In genomic region chr11:2377511-2378443, GRCh38 we compare ENCODE assay signal across 8 cellular contexts. TPM values are rescaled to one million over a fixed set of nuclear protein-coding genes. Genes with fewer than 3 reads are reported as not detected.
A peak's percentile ranks its signal among the peaks of the same experiment; 100 is the strongest.
DNase-seq lines count a peak whose midpoint lies in the region; ATAC-seq and TF ChIP-seq lines count a peak whose summit lies in the region.

No MANE protein-coding gene starts in this region.

- no peaks in the 10 kb centered on the region for H3K36me3 ChIP-seq in heart left ventricle

- no peaks in the 10 kb centered on the region for H3K9me3 Mint-ChIP-seq in activated naive CD8-positive, alpha-beta T cell treated with anti-CD3 and anti-CD28 coated beads, Interleukin-2, amount 10 ng/mL, durations not matched to agents 7 days and 5 days

- no peak for TF ChIP-seq POLR2A in heart left ventricle (IDR thresholded peaks at IDR 0.05)

- H3K4me3 Mint-ChIP-seq in activated naive CD8-positive, alpha-beta T cell treated with anti-CD3 and anti-CD28 coated beads, Interleukin-2, amount 10 ng/mL, durations not matched to agents 7 days and 5 days, result peak overlapping the region; percentile 84

- H3K4me3 ChIP-seq in heart left ventricle, result peak overlapping the region; percentile 70 to 100 (median 100)

- H3K27me3 ChIP-seq in heart left ventricle, result no peaks in the 10 kb centered on the region

- WGBS in heart left ventricle, 4 donors, result 1 to 2% (median 1%) methylated on average over 22 to 88 of the region's 88 CpGs

- H3K27ac Mint-ChIP-seq in activated naive CD8-positive, alpha-beta T cell treated with anti-CD3 and anti-CD28 coated beads, Interleukin-2, amount 10 ng/mL, durations not matched to agents 7 days and 5 days, result peak overlapping the region; percentile 75

- POLR2A ChIA-PET in activated naive CD8-positive, alpha-beta T cell treated with anti-CD3 and anti-CD28 coated beads, Interleukin-2, amount 10 ng/mL, durations not matched to agents 7 days and 5 days (lab: Charles Lee), result interaction anchor here (0.7 to 3.0 kb wide), 10 partner anchors 9 to 111 kb away, joined by 3 to 48 read pairs (median 5); partner anchors contain the start of genes C11orf21, TSPAN32 and TSSC4

- H3K27ac ChIP-seq in heart left ventricle, result peak overlapping the region; percentile 91 to 100 (median 99)

- DNase-seq in EH (ENCODE audit: low read depth), result peak; percentile 61
- DNase-seq in RPMI8226, result peak; percentile 40
- DNase-seq in activated naive CD8-positive, alpha-beta T cell treated with anti-CD3 and anti-CD28 coated beads, Interleukin-2, amount 10 ng/mL, durations not matched to agents 7 days and 5 days, result peak; percentile 70
- DNase-seq in heart left ventricle, result peak in 4 of 5 donors; percentile 79 to 86 (median 84)
- peak in 9 of 10 donors; percentile 12 to 91 (median 62) for DNase-seq in posterior cingulate gyrus
- no peak for DNase-seq in DMS79 (lab: John Stamatoyannopoulos, UW)
- DNase-seq in NCI-H1694 (lab: John Stamatoyannopoulos, UW), result no peak

- peaks cover 5% of the 10 kb centered on the region for H3K36me3 Mint-ChIP-seq in activated naive CD8-positive, alpha-beta T cell treated with anti-CD3 and anti-CD28 coated beads, Interleukin-2, amount 10 ng/mL, durations not matched to agents 7 days and 5 days

- H3K4me1 ChIP-seq in heart left ventricle, result peaks cover 23 to 84% (median 50%) of the 10 kb centered on the region in 12 donors

- H3K9me3 ChIP-seq in heart left ventricle, result no peaks in the 10 kb centered on the region

- peaks cover 4% of the 10 kb centered on the region for H3K27me3 Mint-ChIP-seq in activated naive CD8-positive, alpha-beta T cell treated with anti-CD3 and anti-CD28 coated beads, Interleukin-2, amount 10 ng/mL, durations not matched to agents 7 days and 5 days

- ATAC-seq in HG02610 (IDR thresholded peaks at IDR 0.05; ENCODE audit: unreplicated experiment), result peak; percentile 25
- peak; percentile 51 for ATAC-seq in activated naive CD8-positive, alpha-beta T cell treated with anti-CD3 and anti-CD28 coated beads, Interleukin-2, amount 10 ng/mL, durations not matched to agents 7 days and 5 days (ENCODE audit: low read depth)
- peak in 3 of 4 donors; percentile 23 to 48 (median 34) for ATAC-seq in heart left ventricle

- peaks cover 7% of the 10 kb centered on the region for H3K4me1 Mint-ChIP-seq in activated naive CD8-positive, alpha-beta T cell treated with anti-CD3 and anti-CD28 coated beads, Interleukin-2, amount 10 ng/mL, durations not matched to agents 7 days and 5 days

- intact Hi-C loops in heart left ventricle (cut with DNase I), result loop anchor here in 6 of 10 donors (1.0 to 5.0 kb wide), 5 partner anchors 23 to 70 kb away; partner anchors contain the start of gene TSSC4 (in 2 of the 6)
- intact Hi-C loops in posterior cingulate gyrus (cut with DNase I), result no loop called here

- no peak for TF ChIP-seq CTCF in heart left ventricle (IDR thresholded peaks at IDR 0.05)

RNA-seq across cellular contexts. Expression of gene CD81, which starts 0.7 kb away (rescaled TPM):
- 100 to 1,000 TPM; 149 to 154 TPM for total RNA-seq in activated naive CD8-positive, alpha-beta T cell treated with anti-CD3 and anti-CD28 coated beads, Interleukin-2, amount 10 ng/mL, durations not matched to agents 7 days and 5 days
- 100 to 1,000 TPM; 277 to 994 (median 568) TPM for total RNA-seq in heart left ventricle
- 100 to 1,000 TPM; 442 to 518 TPM for polyA plus RNA-seq in heart left ventricle

RNA-seq across cellular contexts. Expression of gene TSSC4, which starts 22.8 kb away (rescaled TPM):
- 10 to 100 TPM; 46.8 to 48.2 TPM for total RNA-seq in activated naive CD8-positive, alpha-beta T cell treated with anti-CD3 and anti-CD28 coated beads, Interleukin-2, amount 10 ng/mL, durations not matched to agents 7 days and 5 days
- total RNA-seq in heart left ventricle, result 10 to 100 TPM; 23.4 to 45.2 (median 37.2) TPM
- polyA plus RNA-seq in heart left ventricle, result 10 to 100 TPM; 34.6 to 75.9 TPM

Comparison
In these comparisons a context has a peak if more than half of its experiments do, and no peak if none do; other contexts are left out.
1. DNase-seq: peak in EH (single experiment), RPMI8226 (single experiment), activated naive CD8-positive, alpha-beta T cell treated with anti-CD3 and anti-CD28 coated beads, Interleukin-2, amount 10 ng/mL, durations not matched to agents 7 days and 5 days (single experiment), heart left ventricle (4 of 5) and posterior cingulate gyrus (9 of 10); none in DMS79 (single experiment) and NCI-H1694 (single experiment).
2. Peak in every context shown above with its lines, with median percentiles within 50 percentile points of each other: ATAC-seq.